In the genomic region with DNA sequence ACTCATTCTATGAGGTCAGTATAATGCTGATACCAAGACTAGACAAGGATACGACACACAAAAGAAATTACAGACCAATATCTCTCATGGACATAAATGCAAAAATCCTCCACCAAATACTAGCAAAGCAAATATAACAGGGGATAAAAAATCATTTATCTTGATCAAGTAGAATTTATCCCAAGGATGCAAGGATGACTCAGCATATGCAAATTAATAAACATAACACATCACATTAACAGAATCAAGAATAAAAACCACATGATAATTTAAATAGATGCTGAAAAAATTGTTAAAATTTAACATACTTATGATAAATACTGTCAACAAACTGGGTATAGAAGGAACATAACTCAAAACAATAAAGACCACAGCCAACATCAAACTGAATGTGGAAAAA, we compare ENCODE assay signal across 8 cellular contexts.
"Had no signal": no experiment of that assay in that cellular context is flagged by ENCODE, and none has a peak within 500 bp of the region (broad histone marks: within the 10 kb centered on the region; RNA-seq: fewer than 3 reads in every experiment).

No MANE protein-coding gene starts in this region.

- H3K27me3 Mint-ChIP-seq: IgD-negative memory B cell had no signal

- H3K36me3 ChIP-seq: HAP-1 had no signal

- H3K27ac Mint-ChIP-seq: HFFc6, IgD-negative memory B cell had no signal

- H3K36me3 Mint-ChIP-seq: IgD-negative memory B cell had no signal

- H3K27ac ChIP-seq: GM23248, HL-60 had no signal

- ATAC-seq: HCT116 had no signal

- DNase-seq: GM23248, H7, HFFc6, KG1 had no signal

- H3K4me1 ChIP-seq: HAP-1 had no signal

- H3K9ac ChIP-seq: GM23248 had no signal

- H3K9me3 ChIP-seq: HAP-1 had no signal

- H3K4me3 ChIP-seq: GM23248, HAP-1 had no signal

- H3K4me3 Mint-ChIP-seq: HFFc6, IgD-negative memory B cell had no signal

- H2AFZ ChIP-seq: GM23248 had no signal
